Comparison of ENCODE assay signal across 27 cellular contexts in the genomic region with DNA sequence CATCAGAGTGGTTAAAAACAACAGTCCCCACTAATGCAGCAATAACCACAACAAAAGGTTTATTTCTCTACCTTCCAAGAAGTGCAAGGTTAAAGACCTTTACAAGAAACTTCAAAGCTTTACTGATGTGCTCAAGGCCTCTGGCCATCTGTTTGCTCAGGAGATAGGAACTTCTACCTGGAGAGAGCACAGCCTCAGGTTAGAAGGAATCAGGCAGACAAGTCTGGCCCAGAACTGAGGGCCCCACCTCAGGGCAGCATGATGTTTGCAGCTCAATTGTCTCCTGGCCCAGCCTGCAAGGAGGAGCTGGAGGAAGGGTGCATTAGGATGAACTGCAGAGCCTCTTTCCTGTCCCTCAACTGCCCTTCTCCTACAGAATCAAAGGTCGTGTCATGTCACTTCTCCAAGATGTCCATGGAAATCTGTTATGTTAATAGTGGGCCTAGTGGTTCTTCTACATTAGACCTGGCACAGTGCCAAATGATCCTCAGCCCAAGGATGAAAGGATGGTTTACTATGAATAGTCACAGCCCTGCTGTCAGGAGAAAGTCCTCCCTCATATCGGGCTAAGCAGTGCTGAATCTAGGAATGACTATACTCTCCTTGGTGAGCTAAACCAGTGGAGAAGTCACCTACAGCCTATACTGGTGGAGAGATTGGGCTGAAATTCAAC.
"Had no signal": no experiment of that assay in that cellular context is flagged by ENCODE, and none has a peak within 500 bp of the region (broad histone marks: within the 10 kb centered on the region; RNA-seq: fewer than 3 reads in every experiment).

No MANE protein-coding gene starts in this region.

- H3K27ac Mint-ChIP-seq: activated CD4-positive, alpha-beta T cell treated with anti-CD3 and anti-CD28 coated beads for 36 hours; activated naive CD4-positive, alpha-beta T cell treated with anti-CD3 and anti-CD28 coated beads for 36 hours; activated naive CD8-positive, alpha-beta T cell treated with anti-CD3 and anti-CD28 coated beads for 36 hours; activated T-helper 1 cell treated with anti-CD3 and anti-CD28 coated beads, Interleukin-12 subunit alpha, Interleukin-12 subunit beta, Interleukin-2, Interleukin-4 antibody, amounts not matched to agents 30 ng/mL and 10 ng/mL and 1 ng/mL, durations not matched to agents 14 hours and 24 hours and 36 hours; effector memory CD8-positive, alpha-beta T cell; natural killer cell treated with Interleukin-12 subunit alpha and Interleukin-12 subunit beta and Interleukin-15 and Interleukin-18, amount 100 ng/mL, for 72 hours had no signal

- H3K27me3 Mint-ChIP-seq: activated naive CD8-positive, alpha-beta T cell treated with anti-CD3 and anti-CD28 coated beads for 36 hours had no signal

- FAIRE-seq: astrocyte, endothelial cell of umbilical vein had no signal

- H3K27ac ChIP-seq: brain microvascular endothelial cell, heart right ventricle, left lung, lower lobe of right lung, spleen, suprapubic skin, tibial artery had no signal

- H3K36me3 Mint-ChIP-seq: activated naive CD8-positive, alpha-beta T cell treated with anti-CD3 and anti-CD28 coated beads for 36 hours; natural killer cell treated with Interleukin-12 subunit alpha and Interleukin-12 subunit beta and Interleukin-15 and Interleukin-18, amount 100 ng/mL, for 72 hours had no signal

- H3K4me3 ChIP-seq: heart right ventricle, left lung, lower lobe of right lung, mucosa of descending colon, spleen, suprapubic skin, tibial artery had no signal

- H3K4me3 Mint-ChIP-seq: activated CD4-positive, alpha-beta T cell treated with anti-CD3 and anti-CD28 coated beads for 36 hours; activated naive CD4-positive, alpha-beta T cell treated with anti-CD3 and anti-CD28 coated beads for 36 hours; activated naive CD8-positive, alpha-beta T cell treated with anti-CD3 and anti-CD28 coated beads for 36 hours; activated T-helper 1 cell treated with anti-CD3 and anti-CD28 coated beads, Interleukin-12 subunit alpha, Interleukin-12 subunit beta, Interleukin-2, Interleukin-4 antibody, amounts not matched to agents 30 ng/mL and 10 ng/mL and 1 ng/mL, durations not matched to agents 14 hours and 24 hours and 36 hours; effector memory CD8-positive, alpha-beta T cell; natural killer cell treated with Interleukin-12 subunit alpha and Interleukin-12 subunit beta and Interleukin-15 and Interleukin-18, amount 100 ng/mL, for 72 hours had no signal

- ATAC-seq: activated CD4-positive, alpha-beta T cell treated with anti-CD3 and anti-CD28 coated beads for 36 hours; effector memory CD8-positive, alpha-beta T cell; heart right ventricle; left lung; lower lobe of right lung; mucosa of descending colon; right cardiac atrium had no signal

- H3K4me1 Mint-ChIP-seq: activated CD4-positive, alpha-beta T cell treated with anti-CD3 and anti-CD28 coated beads for 36 hours; activated naive CD8-positive, alpha-beta T cell treated with anti-CD3 and anti-CD28 coated beads for 36 hours had no signal

- H3K9me3 Mint-ChIP-seq: activated naive CD4-positive, alpha-beta T cell treated with anti-CD3 and anti-CD28 coated beads for 36 hours; activated naive CD8-positive, alpha-beta T cell treated with anti-CD3 and anti-CD28 coated beads for 36 hours; activated T-helper 1 cell treated with anti-CD3 and anti-CD28 coated beads, Interleukin-12 subunit alpha, Interleukin-12 subunit beta, Interleukin-2, Interleukin-4 antibody, amounts not matched to agents 30 ng/mL and 10 ng/mL and 1 ng/mL, durations not matched to agents 14 hours and 24 hours and 36 hours; natural killer cell treated with Interleukin-12 subunit alpha and Interleukin-12 subunit beta and Interleukin-15 and Interleukin-18, amount 100 ng/mL, for 72 hours had no signal

- H3K4me1 ChIP-seq: heart right ventricle, left lung, lower lobe of right lung, spleen, suprapubic skin, tibial artery had no signal

- DNase-seq: activated CD4-positive, alpha-beta T cell treated with anti-CD3 and anti-CD28 coated beads for 36 hours; activated CD4-positive, alpha-beta T cell treated with anti-CD3 and anti-CD28 coated beads, Interleukin-2, amount 50 U/mL, for 48 hours; activated CD4-positive, CD25-positive, alpha-beta regulatory T cell; activated CD8-positive, alpha-beta memory T cell treated with anti-CD3 and anti-CD28 coated beads, Interleukin-2, amount 50 U/mL, for 4 hours; activated effector memory CD4-positive, alpha-beta T cell treated with anti-CD3 and anti-CD28 coated beads, Interleukin-2, amount 50 U/mL, for 16 hours; activated naive CD4-positive, alpha-beta T cell treated with anti-CD3 and anti-CD28 coated beads for 36 hours; activated naive CD8-positive, alpha-beta T cell treated with anti-CD3 and anti-CD28 coated beads for 36 hours; activated T-cell treated with anti-CD3 and anti-CD28 coated beads, Interleukin-2, amount 50 U/mL, for 1 hour; brain microvascular endothelial cell; cortex of kidney; effector memory CD8-positive, alpha-beta T cell; foreskin fibroblast; heart right ventricle; kidney glomerular epithelial cell; left lung; lower lobe of right lung; mesenchymal stem cell; mucosa of descending colon; right cardiac atrium; spleen; stimulated activated naive CD4-positive, alpha-beta T cell; tibial artery had no signal

- H3K9me3 ChIP-seq: heart right ventricle, left lung, lower lobe of right lung, mucosa of descending colon, spleen, suprapubic skin, tibial artery had no signal

- H3K36me3 ChIP-seq: brain microvascular endothelial cell, heart right ventricle, left lung, lower lobe of right lung, spleen, suprapubic skin, tibial artery had no signal

- H3K27me3 ChIP-seq: brain microvascular endothelial cell, left lung, spleen, suprapubic skin, tibial artery had no signal
